26 cellular contexts compared by ENCODE assay signal in genomic region chr18:48531979-48532378, GRCh38.
"Had no signal": no experiment of that assay in that cellular context is flagged by ENCODE, and none has a peak within 500 bp of the region (broad histone marks: within the 10 kb centered on the region; RNA-seq: fewer than 3 reads in every experiment).

No MANE protein-coding gene starts in this region.

- H3K9me3 ChIP-seq: esophagus muscularis mucosa, heart left ventricle, left lung, mucosa of descending colon, stomach, thyroid gland, upper lobe of right lung had no signal

- DNase-seq: activated CD4-positive, alpha-beta T cell treated with anti-CD3 and anti-CD28 coated beads for 48 hours; activated CD4-positive, alpha-beta T cell treated with anti-CD3 and anti-CD28 coated beads, Interleukin-2, amount 50 U/mL, for 48 hours; activated CD8-positive, alpha-beta memory T cell treated with anti-CD3 and anti-CD28 coated beads, Interleukin-2, amount 50 U/mL, for 48 hours; activated gamma-delta T cell; activated naive CD8-positive, alpha-beta T cell treated with anti-CD3 and anti-CD28 coated beads, Interleukin-2, amount 50 U/mL, for 24 hours; activated T-cell treated with anti-CD3 and anti-CD28 coated beads, Interleukin-2, amount 50 U/mL, for 24 hours; amygdala; caudate nucleus; cortex of kidney; foreskin keratinocyte; heart left ventricle; left lung; mucosa of descending colon; stimulated activated CD4-positive, alpha-beta T cell treated with anti-CD3 and anti-CD28 coated beads, Interleukin-1b, Interleukin-23, amount 100 ng/mL, for 48 hours; stimulated activated naive B cell treated with anti-CD40 and anti-IgM and Interleukin-4, amounts not matched to agents 10 μg/mL and 1 μg/mL and 100 μg/mL, for 72 hours; stomach; T-helper 9 cell; thyroid gland; upper lobe of right lung; WERI-Rb-1 had no signal

- H3K27me3 ChIP-seq: esophagus muscularis mucosa, foreskin keratinocyte, heart left ventricle, stomach, thyroid gland, upper lobe of right lung had no signal

- H3K4me1 ChIP-seq: left lung, stomach, upper lobe of right lung had no signal

- H3K27ac ChIP-seq: esophagus muscularis mucosa, foreskin keratinocyte, heart left ventricle, left lung, skin epidermis, stomach, thyroid gland, upper lobe of right lung, WERI-Rb-1 had no signal

- H3K36me3 ChIP-seq: esophagus muscularis mucosa, heart left ventricle, left lung, stomach, thyroid gland, upper lobe of right lung, WERI-Rb-1 had no signal

- H3K4me3 ChIP-seq: esophagus muscularis mucosa, heart left ventricle, left lung, lung, mucosa of descending colon, skin epidermis, stomach, thyroid gland, upper lobe of right lung had no signal

- ATAC-seq: activated CD4-positive, CD25-positive, alpha-beta regulatory T cell treated with anti-CD3 and anti-CD28 coated beads, Interleukin-2, amount 50 U/mL, for 24 hours; activated naive CD8-positive, alpha-beta T cell treated with anti-CD3 and anti-CD28 coated beads, Interleukin-2, amount 50 U/mL, for 24 hours; foreskin keratinocyte; heart left ventricle; left lung; mucosa of descending colon; natural killer cell treated with Interleukin-12 subunit alpha and Interleukin-12 subunit beta and Interleukin-15 and Interleukin-18, amount 100 ng/mL, for 72 hours; sciatic nerve; stimulated activated naive B cell treated with anti-CD40 and anti-IgM and Interleukin-4, amounts not matched to agents 10 μg/mL and 1 μg/mL and 100 μg/mL, for 72 hours; upper lobe of right lung had no signal
